Comparison of ENCODE assay signal across 1 cellular context in the genomic region with DNA sequence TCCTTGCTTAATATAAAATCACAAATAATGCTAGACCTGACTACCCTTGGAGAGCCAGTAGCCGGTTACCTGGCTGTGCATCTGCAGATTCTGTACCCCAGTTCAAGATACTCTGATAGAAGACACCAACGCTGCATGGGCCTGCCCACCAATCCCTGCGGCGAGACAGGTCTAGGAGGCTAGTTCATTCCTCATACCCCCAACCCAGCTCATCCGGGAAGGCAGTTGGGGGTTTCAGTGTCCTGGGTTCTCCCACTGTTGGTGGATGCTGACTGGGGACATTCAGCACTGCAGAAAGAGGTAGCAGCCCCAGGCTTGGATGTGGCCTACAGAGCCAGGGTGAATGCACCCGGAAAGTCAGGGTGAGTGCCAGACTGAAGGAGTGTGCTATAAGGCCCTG.
TF ChIP-seq lines count a peak whose summit lies in the region.

No MANE protein-coding gene starts in this region.

TF ChIP-seq in GM23338, 12 proteins besides CTCF, POLR2A, EP300 and RAD21:
- TF ChIP-seq, protein P1, sequence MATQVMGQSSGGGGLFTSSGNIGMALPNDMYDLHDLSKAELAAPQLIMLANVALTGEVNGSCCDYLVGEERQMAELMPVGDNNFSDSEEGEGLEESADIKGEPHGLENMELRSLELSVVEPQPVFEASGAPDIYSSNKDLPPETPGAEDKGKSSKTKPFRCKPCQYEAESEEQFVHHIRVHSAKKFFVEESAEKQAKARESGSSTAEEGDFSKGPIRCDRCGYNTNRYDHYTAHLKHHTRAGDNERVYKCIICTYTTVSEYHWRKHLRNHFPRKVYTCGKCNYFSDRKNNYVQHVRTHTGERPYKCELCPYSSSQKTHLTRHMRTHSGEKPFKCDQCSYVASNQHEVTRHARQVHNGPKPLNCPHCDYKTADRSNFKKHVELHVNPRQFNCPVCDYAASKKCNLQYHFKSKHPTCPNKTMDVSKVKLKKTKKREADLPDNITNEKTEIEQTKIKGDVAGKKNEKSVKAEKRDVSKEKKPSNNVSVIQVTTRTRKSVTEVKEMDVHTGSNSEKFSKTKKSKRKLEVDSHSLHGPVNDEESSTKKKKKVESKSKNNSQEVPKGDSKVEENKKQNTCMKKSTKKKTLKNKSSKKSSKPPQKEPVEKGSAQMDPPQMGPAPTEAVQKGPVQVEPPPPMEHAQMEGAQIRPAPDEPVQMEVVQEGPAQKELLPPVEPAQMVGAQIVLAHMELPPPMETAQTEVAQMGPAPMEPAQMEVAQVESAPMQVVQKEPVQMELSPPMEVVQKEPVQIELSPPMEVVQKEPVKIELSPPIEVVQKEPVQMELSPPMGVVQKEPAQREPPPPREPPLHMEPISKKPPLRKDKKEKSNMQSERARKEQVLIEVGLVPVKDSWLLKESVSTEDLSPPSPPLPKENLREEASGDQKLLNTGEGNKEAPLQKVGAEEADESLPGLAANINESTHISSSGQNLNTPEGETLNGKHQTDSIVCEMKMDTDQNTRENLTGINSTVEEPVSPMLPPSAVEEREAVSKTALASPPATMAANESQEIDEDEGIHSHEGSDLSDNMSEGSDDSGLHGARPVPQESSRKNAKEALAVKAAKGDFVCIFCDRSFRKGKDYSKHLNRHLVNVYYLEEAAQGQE (IDR thresholded peaks at IDR 0.05; ENCODE audit: unreplicated experiment), result no peak
- TF ChIP-seq ZNF114 (CRISPR knock-in tag; IDR thresholded peaks at IDR 0.05) (no peak), EZH2phosphoT487 (IDR thresholded peaks at IDR 0.05; ENCODE audit: unreplicated experiment) (peak; percentile 73), EZH2 (IDR thresholded peaks at IDR 0.05; ENCODE audit: low read depth, unreplicated experiment) (peak; percentile 57)
